Comparison of ENCODE assay signal across 8 cellular contexts in genomic region chr19:29687244-29687896, GRCh38. TPM values are rescaled to one million over a fixed set of nuclear protein-coding genes. Genes with fewer than 3 reads are reported as not detected.
DNase-seq lines count a peak whose midpoint lies in the region; ATAC-seq and TF ChIP-seq lines count a peak whose summit lies in the region.

No MANE protein-coding gene starts in this region.

- intact Hi-C loops in spleen (cut with DNase I; ENCODE audit: low total_unique reads): no loop called here

- no peaks in the 10 kb centered on the region for H4K20me1 ChIP-seq in GM23248 (ENCODE audit: insufficient read depth)

- H3K27ac ChIP-seq in GM23248 (peak overlapping the region; percentile 97), RWPE1 (peak overlapping the region; percentile 67), spleen (no peak overlapping the region)

- H3K4me1 ChIP-seq in GM23248 (ENCODE audit: insufficient read depth) (peaks cover 33% of the 10 kb centered on the region), spleen (peaks cover 0 to 12% (median 3%) of the 10 kb centered on the region in 6 donors)

- ATAC-seq in esophagus mucosa (peak; percentile 35), HG03342 (IDR thresholded peaks at IDR 0.05; ENCODE audit: unreplicated experiment) (no peak), HG02970 (IDR thresholded peaks at IDR 0.05; ENCODE audit: low FRiP score, unreplicated experiment) (no peak)

- peaks cover 39% of the 10 kb centered on the region for H3F3A ChIP-seq in GM23248 (ENCODE audit: insufficient read depth)

- peak overlapping the region; percentile 71 for H3K4me3 ChIP-seq in GM23248
- H3K4me3 ChIP-seq in spleen: no peak overlapping the region

- H3K9me3 ChIP-seq in GM23248 (ENCODE audit: low read depth): no peaks in the 10 kb centered on the region
- peaks cover 0 to 8% (median 7%) of the 10 kb centered on the region in 8 donors for H3K9me3 ChIP-seq in spleen

- H3K9me2 ChIP-seq in GM23248 (ENCODE audit: insufficient read depth): no peaks in the 10 kb centered on the region

- TF ChIP-seq CTCF in RWPE1 (conservative IDR thresholded peaks at IDR 0.05; ENCODE audit: low read depth): no peak
- TF ChIP-seq CTCF in spleen (IDR thresholded peaks at IDR 0.05 in 8 of 11, conservative IDR thresholded peaks at IDR 0.05 in 3 of 11): no peak

- H3K9ac ChIP-seq in GM23248: peak overlapping the region; percentile 88

- CTCF ChIA-PET in RWPE1 (lab: Yijun Ruan, JAX): interaction anchor here (0.7 to 1.8 kb wide), 2 partner anchors 77 to 1705 kb away, joined by 4 to 7 read pairs; no protein-coding TSS in a partner anchor

- peak; percentile 99 for DNase-seq in GM23248
- DNase-seq in RWPE1 (ENCODE audit: low spot score): peak; percentile 37
- DNase-seq in spleen: peak; percentile 58
- no peak for DNase-seq in mucosa of gallbladder (ENCODE audit: low spot score)
- no peak for DNase-seq in hippocampal formation (lab: John Stamatoyannopoulos, UW)

- in situ Hi-C loops in GM23248 (cut with MboI): no loop called here

- TF ChIP-seq POLR2A in spleen (IDR thresholded peaks at IDR 0.05): no peak

- H3K27me3 ChIP-seq in GM23248 (replicated peaks; ENCODE audit: insufficient read depth) (no peaks in the 10 kb centered on the region), spleen (replicated peaks in 1 of 7) (no peaks in the 10 kb centered on the region)

- 1 to 3% methylated on average over 17 of the region's 17 CpGs for WGBS in GM23248 (ENCODE audit: low coverage in 1 of 2, low lambda C conversion rate in 2 of 2, missing lambda C conversion rate in 2 of 2), 2 experiments
- 75 to 83% (median 78%) methylated on average over 17 of the region's 17 CpGs for WGBS in spleen, 5 donors

- POLR2A ChIA-PET in RWPE1 (lab: Yijun Ruan, JAX; ENCODE audit: low non-redundant PET): interaction anchor here (0.6 kb wide), 1 partner anchor 17 kb away, joined by 4 read pairs; no protein-coding TSS in a partner anchor

- H2AFZ ChIP-seq in GM23248: peak overlapping the region; percentile 76

- H3K4me2 ChIP-seq in GM23248 (ENCODE audit: unreplicated experiment): peak overlapping the region; percentile 86

- H3K36me3 ChIP-seq in GM23248 (ENCODE audit: low read depth) (no peaks in the 10 kb centered on the region), spleen (no peaks in the 10 kb centered on the region)

- no peaks in the 10 kb centered on the region for H3K79me2 ChIP-seq in GM23248 (ENCODE audit: insufficient read depth)

RNA-seq across cellular contexts. Expression of gene PLEKHF1, which starts 22.1 kb away (rescaled TPM):
- 18.0 and 23.4 TPM in 2 replicates for total RNA-seq in GM23248 (2014; rRNA removed; shearing (Covaris generic))
- polyA plus RNA-seq in GM23248 (2016; fragmentation: Nextera tagmentation; extraction: Ambion mirVana) (9.0 and 9.3 TPM in 2 replicates), spleen (10 to 100 TPM in 2 of 3 donors, 1 to 10 TPM in 1; 9.7 to 18.6 (median 10.7) TPM)
- total RNA-seq in esophagus mucosa (4.4 TPM), spleen (10 to 100 TPM; 12.4 to 28.0 (median 18.5) TPM), mucosa of gallbladder (15.7 TPM)

RNA-seq across cellular contexts. Expression of gene C19orf12, which starts 27.7 kb away (rescaled TPM):
- total RNA-seq in GM23248 (2014; rRNA removed; shearing (Covaris generic)): 45.7 and 46.8 TPM in 2 replicates
- polyA plus RNA-seq in GM23248 (2016; fragmentation: Nextera tagmentation; extraction: Ambion mirVana): 33.4 and 34.2 TPM in 2 replicates
- total RNA-seq in esophagus mucosa: 8.1 TPM
- 10 to 100 TPM; 24.2 to 36.9 (median 30.2) TPM for total RNA-seq in spleen
- polyA plus RNA-seq in spleen: 10 to 100 TPM; 13.8 to 19.3 (median 13.9) TPM
- total RNA-seq in mucosa of gallbladder: 22.8 TPM

Comparison
In these comparisons a context has a peak if more than half of its experiments do, and no peak if none do; other contexts are left out.
1. DNase-seq: peak in GM23248 (single experiment), RWPE1 (single experiment) and spleen (single experiment); none in mucosa of gallbladder (single experiment) and hippocampal formation (0 of 2).
2. H3K27ac ChIP-seq: peak in GM23248 (single experiment) and RWPE1 (single experiment); none in spleen (0 of 8).